Comparison of ENCODE assay signal across 8 cellular contexts in the genomic region with DNA sequence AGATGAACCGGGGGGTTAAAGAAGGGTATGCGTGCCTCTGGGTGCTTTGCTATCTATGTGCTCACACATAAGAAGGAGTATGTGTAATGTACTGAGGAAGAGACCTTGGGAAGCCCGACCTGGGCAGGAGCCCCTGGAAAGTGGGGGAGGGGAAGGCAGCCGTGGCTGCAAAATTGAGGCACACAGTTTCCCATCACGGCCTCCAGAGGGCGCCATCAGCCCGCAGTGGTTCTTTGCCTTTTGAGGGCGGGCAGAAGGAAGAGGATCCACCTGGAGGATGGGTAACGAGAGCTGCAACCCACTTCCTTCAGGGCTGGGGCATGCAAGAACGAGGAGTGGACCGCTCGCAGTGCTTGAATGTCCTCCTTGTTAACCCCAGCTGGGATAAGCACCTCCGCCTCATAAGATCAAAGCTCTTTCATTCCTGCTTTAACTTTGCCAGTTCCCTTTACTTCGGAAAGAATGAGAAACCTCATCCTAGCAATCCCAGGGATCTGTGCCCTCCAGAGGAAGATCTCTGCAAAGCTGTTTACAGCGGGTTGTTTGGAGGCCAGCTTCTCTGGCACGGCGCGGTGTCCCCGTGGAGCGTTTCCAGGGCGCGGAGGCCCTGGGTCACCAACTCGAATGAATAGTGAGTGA.
DNase-seq lines count a peak whose midpoint lies in the region; ATAC-seq, FAIRE-seq and TF ChIP-seq lines count a peak whose summit lies in the region.

No MANE protein-coding gene starts in this region.

- H3K4me1 Mint-ChIP-seq in activated CD4-positive, alpha-beta T cell treated with anti-CD3 and anti-CD28 coated beads, Interleukin-2, amount 10 ng/mL, durations not matched to agents 24 days and 14 days: peaks cover 8% of the 10 kb centered on the region

- POLR2A ChIA-PET in HepG2 (lab: Yijun Ruan, JAX): no interaction called here

- H4K20me1 ChIP-seq in HepG2 (ENCODE audit: insufficient read depth, low read length): no peaks in the 10 kb centered on the region

- peak overlapping the region in 1 of 2 donors; percentile 28 for H3K27ac ChIP-seq in coronary artery
- no peak overlapping the region for H3K27ac ChIP-seq in HepG2 (ENCODE audit: extremely low read length, insufficient read depth, low read length)

- H3K27ac Mint-ChIP-seq in activated CD4-positive, alpha-beta T cell treated with anti-CD3 and anti-CD28 coated beads, Interleukin-2, amount 10 ng/mL, durations not matched to agents 24 days and 14 days: no peak overlapping the region

- no peak overlapping the region for H3K9ac ChIP-seq in HepG2 (ENCODE audit: insufficient read depth, low read depth, low read length)

- no peaks in the 10 kb centered on the region for H3K27me3 ChIP-seq in HepG2 (ENCODE audit: control insufficient read depth in 1 of 2, insufficient read depth in 2 of 2, low read length in 2 of 2)

- peaks cover 16% of the 10 kb centered on the region for H3K4me1 ChIP-seq in HepG2 (ENCODE audit: insufficient read depth, low read length)

- no peaks in the 10 kb centered on the region for H3K9me3 Mint-ChIP-seq in activated CD4-positive, alpha-beta T cell treated with anti-CD3 and anti-CD28 coated beads, Interleukin-2, amount 10 ng/mL, durations not matched to agents 24 days and 14 days

- H3K4me3 ChIP-seq in coronary artery (peak overlapping the region; percentile 62), HepG2 (replicated peaks in 1 of 3; ENCODE audit: insufficient read depth in 1 of 3, low read depth in 2 of 3, low read length in 3 of 3) (peak overlapping the region in 1 of 3 experiments; percentile 10; a peak in 1 of 6 replicates)

- TF ChIP-seq RAD21 in HepG2 (CRISPR knock-in tag; IDR thresholded peaks at IDR 0.05): peak; percentile 89

- DNase-seq in AG08395 (ENCODE audit: low spot score) (peak; percentile 87), NCI-H446 (lab: John Stamatoyannopoulos, UW) (peak; percentile 4 to 76), coronary artery (ENCODE audit: low spot score) (no peak), HepG2 (ENCODE audit: low spot score) (peak; percentile 51)
- peak; percentile 93 for DNase-seq in activated CD4-positive, alpha-beta T cell treated with anti-CD3 and anti-CD28 coated beads, Interleukin-2, amount 10 ng/mL, durations not matched to agents 24 days and 14 days
- peak; percentile 78 to 81 for DNase-seq in stimulated activated CD4-positive, alpha-beta T cell treated with anti-CD3 and anti-CD28 coated beads, Interleukin-2, amount 100 ng/mL, for 48 hours

- in situ Hi-C loops in HepG2 (cut with HindIII; ENCODE audit: extremely low pct_ligation_motif_present, low pct_unique_long_range_greater_than_20kb): loop anchor here (5.0 to 10.0 kb wide), 2 partner anchors 74 to 256 kb away; no protein-coding TSS in a partner anchor

- no peak for FAIRE-seq in HepG2 (lab: Jason Lieb, UNC)

- no peaks in the 10 kb centered on the region for H3K79me2 ChIP-seq in HepG2 (ENCODE audit: insufficient read depth, low read length)

- H3K27me3 Mint-ChIP-seq in activated CD4-positive, alpha-beta T cell treated with anti-CD3 and anti-CD28 coated beads, Interleukin-2, amount 10 ng/mL, durations not matched to agents 24 days and 14 days: peaks cover 22% of the 10 kb centered on the region

- CTCF ChIA-PET in HepG2 (lab: Yijun Ruan, JAX; ENCODE audit: low intra/inter-chr PET ratio, low total read pairs): interaction anchor here (1.5 kb wide), 1 partner anchor 71 kb away, joined by 7 read pairs; no protein-coding TSS in a partner anchor

- TF ChIP-seq POLR2A in HepG2 (IDR thresholded peaks at IDR 0.05; ENCODE audit: insufficient read depth in 1 of 2, low read depth in 2 of 2, low read length in 2 of 2): no peak

- H3K36me3 Mint-ChIP-seq in activated CD4-positive, alpha-beta T cell treated with anti-CD3 and anti-CD28 coated beads, Interleukin-2, amount 10 ng/mL, durations not matched to agents 24 days and 14 days (ENCODE audit: low read depth): no peaks in the 10 kb centered on the region

- H2AFZ ChIP-seq in HepG2 (ENCODE audit: low read length): no peak overlapping the region

- peak overlapping the region; percentile 55 for H3K4me2 ChIP-seq in HepG2 (ENCODE audit: low read depth, low read length)

- BruUV-seq in HepG2 (replicated peaks; lab: Mats Ljungman, UMichigan): no TSS peak

- TF ChIP-seq EP300 in HepG2 (IDR thresholded peaks at IDR 0.05; ENCODE audit: low read depth in 2 of 2, low read length in 2 of 2) (no peak), HepG2 (CRISPR knock-in tag; IDR thresholded peaks at IDR 0.05; ENCODE audit: borderline replicate concordance) (no peak)

- intact Hi-C loops in activated CD4-positive, alpha-beta T cell treated with anti-CD3 and anti-CD28 coated beads, Interleukin-2, amount 10 ng/mL, durations not matched to agents 24 days and 14 days (cut with micrococcal nuclease): loop anchor here (1.0 to 5.0 kb wide), 5 partner anchors 72 to 615 kb away; no protein-coding TSS in a partner anchor
- intact Hi-C loops in HepG2 (cut with micrococcal nuclease; ENCODE audit: unreplicated experiment): loop anchor here (1.0 to 2.0 kb wide), 3 partner anchors 72 to 614 kb away; no protein-coding TSS in a partner anchor

- 38% methylated on average over 20 of the region's 23 CpGs for WGBS in HepG2 (ENCODE audit: low lambda C conversion rate)

- H3K36me3 ChIP-seq in HepG2 (replicated peaks in 1 of 2; ENCODE audit: control insufficient read depth in 1 of 2, insufficient read depth in 2 of 2, low read length in 2 of 2): no peaks in the 10 kb centered on the region

- peak; percentile 89 for ATAC-seq in GM18907 (IDR thresholded peaks at IDR 0.05; ENCODE audit: unreplicated experiment)
- peak; percentile 85 for ATAC-seq in HG03280 (IDR thresholded peaks at IDR 0.05; ENCODE audit: unreplicated experiment)
- peak; percentile 88 for ATAC-seq in HepG2

- peak; percentile 98 for TF ChIP-seq CTCF in coronary artery (IDR thresholded peaks at IDR 0.05)
- peak; percentile 93 for TF ChIP-seq CTCF in HepG2 (CRISPR knock-in tag; IDR thresholded peaks at IDR 0.05)

- H3K9me3 ChIP-seq in HepG2 (ENCODE audit: low read length): no peaks in the 10 kb centered on the region

- peak overlapping the region; percentile 71 for H3K4me3 Mint-ChIP-seq in activated CD4-positive, alpha-beta T cell treated with anti-CD3 and anti-CD28 coated beads, Interleukin-2, amount 10 ng/mL, durations not matched to agents 24 days and 14 days

TF ChIP-seq in HepG2, 621 proteins besides CTCF, POLR2A, EP300 and RAD21 (continues in another document):
- TF ChIP-seq FOXC1 (CRISPR knock-in tag; IDR thresholded peaks at IDR 0.05; ENCODE audit: borderline replicate concordance) (0 out of 2 replicates have a peak, but pooled peaks have one; percentile 51), ZC3H13 (CRISPR knock-in tag; IDR thresholded peaks at IDR 0.05) (no peak), TBL1XR1 (IDR thresholded peaks at IDR 0.05; ENCODE audit: borderline replicate concordance, low read length, partially characterized antibody) (no peak), ZNF317 (CRISPR knock-in tag; IDR thresholded peaks at IDR 0.05) (no peak), CHD2 (IDR thresholded peaks at IDR 0.05; ENCODE audit: low read depth, low read length) (0 out of 2 replicates have a peak, but pooled peaks have one; percentile 46), ZNF558 (CRISPR knock-in tag; IDR thresholded peaks at IDR 0.05; ENCODE audit: borderline replicate concordance) (no peak)
- TF ChIP-seq, protein P1, sequence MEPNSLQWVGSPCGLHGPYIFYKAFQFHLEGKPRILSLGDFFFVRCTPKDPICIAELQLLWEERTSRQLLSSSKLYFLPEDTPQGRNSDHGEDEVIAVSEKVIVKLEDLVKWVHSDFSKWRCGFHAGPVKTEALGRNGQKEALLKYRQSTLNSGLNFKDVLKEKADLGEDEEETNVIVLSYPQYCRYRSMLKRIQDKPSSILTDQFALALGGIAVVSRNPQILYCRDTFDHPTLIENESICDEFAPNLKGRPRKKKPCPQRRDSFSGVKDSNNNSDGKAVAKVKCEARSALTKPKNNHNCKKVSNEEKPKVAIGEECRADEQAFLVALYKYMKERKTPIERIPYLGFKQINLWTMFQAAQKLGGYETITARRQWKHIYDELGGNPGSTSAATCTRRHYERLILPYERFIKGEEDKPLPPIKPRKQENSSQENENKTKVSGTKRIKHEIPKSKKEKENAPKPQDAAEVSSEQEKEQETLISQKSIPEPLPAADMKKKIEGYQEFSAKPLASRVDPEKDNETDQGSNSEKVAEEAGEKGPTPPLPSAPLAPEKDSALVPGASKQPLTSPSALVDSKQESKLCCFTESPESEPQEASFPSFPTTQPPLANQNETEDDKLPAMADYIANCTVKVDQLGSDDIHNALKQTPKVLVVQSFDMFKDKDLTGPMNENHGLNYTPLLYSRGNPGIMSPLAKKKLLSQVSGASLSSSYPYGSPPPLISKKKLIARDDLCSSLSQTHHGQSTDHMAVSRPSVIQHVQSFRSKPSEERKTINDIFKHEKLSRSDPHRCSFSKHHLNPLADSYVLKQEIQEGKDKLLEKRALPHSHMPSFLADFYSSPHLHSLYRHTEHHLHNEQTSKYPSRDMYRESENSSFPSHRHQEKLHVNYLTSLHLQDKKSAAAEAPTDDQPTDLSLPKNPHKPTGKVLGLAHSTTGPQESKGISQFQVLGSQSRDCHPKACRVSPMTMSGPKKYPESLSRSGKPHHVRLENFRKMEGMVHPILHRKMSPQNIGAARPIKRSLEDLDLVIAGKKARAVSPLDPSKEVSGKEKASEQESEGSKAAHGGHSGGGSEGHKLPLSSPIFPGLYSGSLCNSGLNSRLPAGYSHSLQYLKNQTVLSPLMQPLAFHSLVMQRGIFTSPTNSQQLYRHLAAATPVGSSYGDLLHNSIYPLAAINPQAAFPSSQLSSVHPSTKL (CRISPR knock-in tag; IDR thresholded peaks at IDR 0.05): peak; percentile 46; the same call in 1 of the 2 replicates
- TF ChIP-seq, protein P2, sequence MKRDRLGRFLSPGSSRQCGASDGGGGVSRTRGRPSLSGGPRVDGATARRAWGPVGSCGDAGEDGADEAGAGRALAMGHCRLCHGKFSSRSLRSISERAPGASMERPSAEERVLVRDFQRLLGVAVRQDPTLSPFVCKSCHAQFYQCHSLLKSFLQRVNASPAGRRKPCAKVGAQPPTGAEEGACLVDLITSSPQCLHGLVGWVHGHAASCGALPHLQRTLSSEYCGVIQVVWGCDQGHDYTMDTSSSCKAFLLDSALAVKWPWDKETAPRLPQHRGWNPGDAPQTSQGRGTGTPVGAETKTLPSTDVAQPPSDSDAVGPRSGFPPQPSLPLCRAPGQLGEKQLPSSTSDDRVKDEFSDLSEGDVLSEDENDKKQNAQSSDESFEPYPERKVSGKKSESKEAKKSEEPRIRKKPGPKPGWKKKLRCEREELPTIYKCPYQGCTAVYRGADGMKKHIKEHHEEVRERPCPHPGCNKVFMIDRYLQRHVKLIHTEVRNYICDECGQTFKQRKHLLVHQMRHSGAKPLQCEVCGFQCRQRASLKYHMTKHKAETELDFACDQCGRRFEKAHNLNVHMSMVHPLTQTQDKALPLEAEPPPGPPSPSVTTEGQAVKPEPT (CRISPR knock-in tag; IDR thresholded peaks at IDR 0.05; ENCODE audit: low read depth): 0 out of 2 replicates have a peak, but pooled peaks have one; percentile 45
